In the genomic region with DNA sequence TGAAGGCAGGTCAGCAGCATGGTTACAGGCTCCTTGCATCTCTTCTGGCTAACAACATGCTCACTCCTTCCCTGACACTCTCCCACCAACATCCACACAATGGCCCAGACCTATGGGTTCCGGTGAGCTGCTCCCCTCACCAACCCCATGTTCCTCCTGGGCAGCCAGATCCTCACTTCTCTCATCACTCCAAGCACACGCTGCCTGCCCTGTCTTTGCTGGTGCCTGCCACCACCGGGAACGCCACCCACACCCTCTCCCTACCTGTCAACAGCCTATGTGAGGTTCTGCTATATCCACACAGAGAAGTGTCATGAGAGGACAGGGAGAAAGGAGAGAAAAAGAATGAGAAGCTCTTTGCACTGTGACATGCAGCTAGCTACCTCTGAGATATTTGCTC, we compare ENCODE assay signal across 22 cellular contexts.
"Had no signal": no experiment of that assay in that cellular context is flagged by ENCODE, and none has a peak within 500 bp of the region (broad histone marks: within the 10 kb centered on the region; RNA-seq: fewer than 3 reads in every experiment).

No MANE protein-coding gene starts in this region.

- H3K27ac ChIP-seq: cardiac muscle cell, neural progenitor cell, ovary, sigmoid colon, tibial artery, uterus, VCaP had no signal

- H3K9ac ChIP-seq: neural progenitor cell had no signal

- H3K4me3 ChIP-seq: cardiac muscle cell, left lung, neural progenitor cell, ovary, sigmoid colon, spleen, tibial artery, uterus had no signal

- H3K9me3 Mint-ChIP-seq: activated T-helper 1 cell treated with anti-CD3 and anti-CD28 coated beads, Interleukin-12 subunit alpha, Interleukin-12 subunit beta, Interleukin-2, Interleukin-4 antibody, amounts not matched to agents 30 ng/mL and 10 ng/mL and 1 ng/mL, durations not matched to agents 14 hours and 24 hours and 36 hours; naive thymus-derived CD4-positive, alpha-beta T cell; neural progenitor cell; stimulated activated memory B cell treated with anti-CD40 and anti-IgM and Interleukin-4, amounts not matched to agents 10 μg/mL and 1 μg/mL and 100 μg/mL, for 72 hours had no signal

- H3K36me3 ChIP-seq: cardiac muscle cell, neural progenitor cell, ovary, uterus had no signal

- H3K27me3 ChIP-seq: cardiac muscle cell, left lung, neural progenitor cell, ovary, sigmoid colon, spleen, tibial artery, uterus had no signal

- H3K4me1 Mint-ChIP-seq: neural progenitor cell had no signal

- H3K36me3 Mint-ChIP-seq: neural progenitor cell had no signal

- H3K27me3 Mint-ChIP-seq: activated naive CD8-positive, alpha-beta T cell; naive thymus-derived CD4-positive, alpha-beta T cell; stimulated activated memory B cell treated with anti-CD40 and anti-IgM and Interleukin-4, amounts not matched to agents 10 μg/mL and 1 μg/mL and 100 μg/mL, for 72 hours; T-helper 17 cell had no signal

- ATAC-seq: naive thymus-derived CD4-positive, alpha-beta T cell; stimulated activated memory B cell treated with anti-CD40 and anti-IgM and Interleukin-4, amounts not matched to agents 10 μg/mL and 1 μg/mL and 100 μg/mL, for 72 hours; T-helper 17 cell had no signal

- H3K27ac Mint-ChIP-seq: activated naive CD8-positive, alpha-beta T cell; activated T-helper 1 cell treated with anti-CD3 and anti-CD28 coated beads, Interleukin-12 subunit alpha, Interleukin-12 subunit beta, Interleukin-2, Interleukin-4 antibody, amounts not matched to agents 30 ng/mL and 10 ng/mL and 1 ng/mL, durations not matched to agents 14 hours and 24 hours and 36 hours; neural progenitor cell; stimulated activated memory B cell treated with anti-CD40 and anti-IgM and Interleukin-4, amounts not matched to agents 10 μg/mL and 1 μg/mL and 100 μg/mL, for 72 hours; T-helper 17 cell had no signal

- H3K4me2 ChIP-seq: neural progenitor cell had no signal

- H3K4me1 ChIP-seq: neural progenitor cell, sigmoid colon, uterus had no signal

- H3K4me3 Mint-ChIP-seq: activated naive CD8-positive, alpha-beta T cell; activated T-helper 1 cell treated with anti-CD3 and anti-CD28 coated beads, Interleukin-12 subunit alpha, Interleukin-12 subunit beta, Interleukin-2, Interleukin-4 antibody, amounts not matched to agents 30 ng/mL and 10 ng/mL and 1 ng/mL, durations not matched to agents 14 hours and 24 hours and 36 hours; naive thymus-derived CD4-positive, alpha-beta T cell; neural progenitor cell; stimulated activated memory B cell treated with anti-CD40 and anti-IgM and Interleukin-4, amounts not matched to agents 10 μg/mL and 1 μg/mL and 100 μg/mL, for 72 hours; T-helper 17 cell had no signal

- DNase-seq: activated CD4-positive, CD25-positive, alpha-beta regulatory T cell treated with anti-CD3 and anti-CD28 coated beads, Interleukin-2, amount 50 U/mL, for 72 hours; amygdala; foreskin fibroblast; hypothalamus; islet precursor cell; left lung; mesendoderm; naive thymus-derived CD4-positive, alpha-beta T cell; ovary; sigmoid colon; spleen; stimulated activated CD4-positive, alpha-beta T cell treated with anti-CD3 and anti-CD28 coated beads, Interleukin-4, amount 100 ng/mL, for 4 hours; substantia nigra; T-helper 17 cell; tibial artery; uterus had no signal

- H2AFZ ChIP-seq: neural progenitor cell had no signal

- H3K9me3 ChIP-seq: left lung, ovary, sigmoid colon, spleen, tibial artery, uterus had no signal
